Comparison of ENCODE assay signal across 21 cellular contexts in the genomic region with DNA sequence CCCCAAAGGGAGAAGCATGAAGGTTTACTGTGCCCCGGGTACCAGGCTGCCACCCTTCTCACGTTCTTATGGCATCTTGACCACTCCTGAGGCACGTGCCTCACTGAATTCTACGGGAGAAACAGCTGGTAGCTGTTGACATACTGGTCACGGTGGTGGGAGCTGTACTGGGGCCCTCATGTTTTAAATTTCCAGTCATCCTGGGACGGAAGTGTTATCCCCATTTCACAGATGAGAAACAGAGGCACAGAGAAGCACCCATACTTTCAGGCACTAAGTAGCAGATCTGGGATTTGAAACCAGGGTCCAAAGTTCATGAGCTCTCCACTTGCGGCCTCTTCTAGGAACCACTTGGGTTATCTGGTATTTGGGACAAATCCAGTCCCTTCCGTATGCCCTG.
"Had no signal": no experiment of that assay in that cellular context is flagged by ENCODE, and none has a peak within 500 bp of the region (broad histone marks: within the 10 kb centered on the region; RNA-seq: fewer than 3 reads in every experiment).

No MANE protein-coding gene starts in this region.

- H3K9me3 ChIP-seq: gastrocnemius medialis, lower lobe of right lung, pancreas, stomach, tibial artery had no signal

- H3K27me3 ChIP-seq: gastrocnemius medialis, hepatocyte, pancreas had no signal

- H3K36me3 ChIP-seq: gastrocnemius medialis, lower lobe of right lung, tibial artery had no signal

- DNase-seq: effector CD8-positive, alpha-beta T cell; endodermal cell; foreskin fibroblast; gastrocnemius medialis; left ventricle myocardium superior; lower lobe of right lung; natural killer cell; occipital lobe; retina; stimulated activated CD4-positive, alpha-beta T cell treated with anti-CD3 and anti-CD28 coated beads, Interleukin-12 subunit alpha, Interleukin-12 subunit beta, amount 100 ng/mL, for 4 hours; stimulated activated CD4-positive, alpha-beta T cell treated with anti-CD3 and anti-CD28 coated beads, Interleukin-1b, Interleukin-23, amount 100 ng/mL, for 48 hours; stimulated activated CD4-positive, alpha-beta T cell treated with anti-CD3 and anti-CD28 coated beads, Interleukin-4, amount 100 ng/mL, for 1 hour; stimulated activated CD8-positive, alpha-beta memory T cell treated with anti-CD3 and anti-CD28 coated beads, Interleukin-4, amount 100 ng/mL, for 48 hours; stimulated activated naive CD4-positive, alpha-beta T cell; stomach; tibial artery had no signal

- H3K27ac ChIP-seq: epithelial cell of prostate, gastrocnemius medialis, hepatocyte, lower lobe of right lung, pancreas, stomach, tibial artery had no signal

- FAIRE-seq: pancreas had no signal

- H3K4me1 ChIP-seq: gastrocnemius medialis, lower lobe of right lung, pancreas, stomach, tibial artery had no signal

- ATAC-seq: gastrocnemius medialis, left ventricle myocardium superior, lower lobe of right lung, natural killer cell, pancreas, sciatic nerve had no signal

- H3K4me2 ChIP-seq: hepatocyte, smooth muscle cell had no signal

- H3K4me3 ChIP-seq: gastrocnemius medialis, hepatocyte, lower lobe of right lung, pancreas, smooth muscle cell, stomach, tibial artery had no signal
